Comparison of ENCODE assay signal across 17 cellular contexts in genomic region chr7:65001291-65001814, GRCh38.
"Had no signal": no experiment of that assay in that cellular context is flagged by ENCODE, and none has a peak within 500 bp of the region (broad histone marks: within the 10 kb centered on the region; RNA-seq: fewer than 3 reads in every experiment).

No MANE protein-coding gene starts in this region.

- H3K36me3 ChIP-seq: breast epithelium, gastrocnemius medialis, ovary, thyroid gland had no signal

- DNase-seq: activated CD4-positive, alpha-beta T cell treated with anti-CD3 and anti-CD28 coated beads, Interleukin-2, amount 50 U/mL, for 1 hour; activated effector memory CD4-positive, alpha-beta T cell treated with Interleukin-2 at 50 U/mL for 16 hours; dorsolateral prefrontal cortex; gastrocnemius medialis; left ventricle myocardium inferior; mesendoderm; nephron progenitor cell; ovary; stimulated activated CD4-positive, alpha-beta T cell treated with anti-CD3 and anti-CD28 coated beads, Interleukin-2, amount 100 ng/mL, for 48 hours; stimulated activated CD8-positive, alpha-beta memory T cell treated with anti-CD3 and anti-CD28 coated beads, Interleukin-4, amount 100 ng/mL, for 48 hours; T-helper 2 cell; thyroid gland had no signal

- H3K9me3 ChIP-seq: gastrocnemius medialis, ovary, thyroid gland had no signal

- H3K27me3 Mint-ChIP-seq: activated naive CD4-positive, alpha-beta T cell treated with anti-CD3 and anti-CD28 coated beads, Interleukin-2, amount 50 U/mL, for 24 hours had no signal

- FAIRE-seq: endothelial cell of umbilical vein, keratinocyte had no signal

- H3K27ac Mint-ChIP-seq: activated naive CD4-positive, alpha-beta T cell treated with anti-CD3 and anti-CD28 coated beads, Interleukin-2, amount 50 U/mL, for 24 hours; nephron progenitor cell had no signal

- H3K4me3 Mint-ChIP-seq: nephron progenitor cell had no signal

- H3K27me3 ChIP-seq: breast epithelium, dorsolateral prefrontal cortex, gastrocnemius medialis, ovary, thyroid gland, vagina had no signal

- H3K4me3 ChIP-seq: breast epithelium, dorsolateral prefrontal cortex, gastrocnemius medialis, left ventricle myocardium inferior, ovary, thyroid gland, vagina had no signal

- H3K27ac ChIP-seq: dorsolateral prefrontal cortex, gastrocnemius medialis, ovary, thyroid gland, vagina had no signal

- ATAC-seq: gastrocnemius medialis had no signal
